ENCODE assay signal across 22 cellular contexts in the genomic region with DNA sequence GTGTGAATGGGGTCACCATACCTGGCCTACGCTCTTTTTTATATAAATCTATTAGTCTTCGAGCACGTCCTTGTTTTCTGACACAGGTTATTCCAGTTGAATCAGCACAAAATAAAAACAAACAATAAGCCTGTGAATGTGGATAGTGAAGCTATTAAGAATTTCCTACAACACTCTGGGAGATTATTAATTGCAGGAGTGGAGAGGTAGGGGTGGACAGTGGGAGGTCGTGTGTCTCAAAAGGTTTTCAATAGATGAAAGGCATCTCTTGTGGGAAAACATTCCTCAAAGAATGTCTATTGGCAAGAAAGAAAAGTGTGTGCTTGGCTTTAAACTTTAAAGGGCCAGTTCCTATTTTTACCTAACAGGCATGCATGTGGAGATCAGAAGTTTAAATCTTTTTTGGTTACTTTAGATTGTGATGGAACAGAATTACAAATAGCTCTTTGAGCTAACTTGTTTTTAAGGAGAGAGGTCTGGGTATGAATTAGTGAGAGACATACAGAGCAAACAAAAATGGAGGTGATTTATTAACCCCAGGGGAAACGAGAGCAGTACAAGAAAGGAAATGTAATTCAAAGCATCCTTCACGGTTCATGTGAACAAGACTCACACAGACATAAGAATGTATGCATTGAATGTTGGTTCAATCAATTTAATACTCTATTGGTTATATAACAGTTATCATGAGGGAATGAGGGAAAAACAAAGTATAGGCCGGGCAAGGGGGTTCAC. TPM values are rescaled to one million over a fixed set of nuclear protein-coding genes. Genes with fewer than 3 reads are reported as not detected.
DNase-seq lines count a peak whose midpoint lies in the region; ATAC-seq and TF ChIP-seq lines count a peak whose summit lies in the region.
"Had no signal": no experiment of that assay in that cellular context is flagged by ENCODE, and none has a peak within 500 bp of the region (broad histone marks: within the 10 kb centered on the region; RNA-seq: fewer than 3 reads in every experiment).

No MANE protein-coding gene starts in this region.

- H2BK5ac ChIP-seq in mesenchymal stem cell (ENCODE audit: low read depth, low read length, poor library complexity, severe bottlenecking): no peak overlapping the region

- peaks cover 11 to 27% of the 10 kb centered on the region in 2 experiments for H3K36me3 ChIP-seq in mesenchymal stem cell (ENCODE audit: control insufficient read depth in 1 of 2, insufficient read depth in 2 of 2, low read depth in 1 of 2, low read length in 2 of 2)
- no peaks in the 10 kb centered on the region for H3K36me3 ChIP-seq in uterus

- no peak overlapping the region for H2AFZ ChIP-seq in mesenchymal stem cell (ENCODE audit: low read depth, low read length)

- H3K4me2 ChIP-seq in mesenchymal stem cell (ENCODE audit: low read length, poor library complexity, severe bottlenecking): no peak overlapping the region
- H3K4me2 ChIP-seq: BLaER1 treated with 17β-estradiol and CSF1 and Interleukin-3, amounts not matched to agents 10 nM and 100 nM had no signal

- H3K18ac ChIP-seq in mesenchymal stem cell (ENCODE audit: low read depth in 1 of 2, low read length in 2 of 2): no peak overlapping the region

- H3K27me3 Mint-ChIP-seq in natural killer cell (ENCODE audit: low read depth in 2 of 2) (no peaks in the 10 kb centered on the region), WTC11 (ENCODE audit: low read depth) (no peaks in the 10 kb centered on the region)
- H3K27me3 Mint-ChIP-seq in natural killer cell treated with Interleukin-12 subunit alpha and Interleukin-12 subunit beta and Interleukin-15 and Interleukin-18, amount 100 ng/mL, for 72 hours: no peaks in the 10 kb centered on the region
- H3K27me3 Mint-ChIP-seq: activated naive CD8-positive, alpha-beta T cell treated with anti-CD3 and anti-CD28 coated beads for 36 hours; dendritic cell treated with granulocyte-macrophage colony-stimulating factor and Interleukin-4, amounts not matched to agents 40 ng/mL and 50 ng/mL, for 4 days; naive thymus-derived CD4-positive, alpha-beta T cell; progenitor cell of endocrine pancreas had no signal

- H3K4me1 Mint-ChIP-seq in natural killer cell: peaks cover 13 to 16% of the 10 kb centered on the region in 2 donors
- peaks cover 11 to 13% of the 10 kb centered on the region in 2 donors for H3K4me1 Mint-ChIP-seq in natural killer cell treated with Interleukin-12 subunit alpha and Interleukin-12 subunit beta and Interleukin-15 and Interleukin-18, amount 100 ng/mL, for 72 hours (ENCODE audit: low read depth in 2 of 2)
- H3K4me1 Mint-ChIP-seq in WTC11: peaks cover 3% of the 10 kb centered on the region; the same call in 1 of the 2 replicates

- DNase-seq in natural killer cell (no peak), WTC11 (ENCODE audit: low spot score) (no peak), mesenchymal stem cell (no peak), uterus (no peak), cardiac septum (ENCODE audit: low spot score) (no peak)
- DNase-seq in natural killer cell treated with Interleukin-12 subunit alpha and Interleukin-12 subunit beta and Interleukin-15 and Interleukin-18, amount 100 ng/mL, for 72 hours (ENCODE audit: low spot score): no peak
- no peak for DNase-seq in activated effector memory CD4-positive, alpha-beta T cell treated with Interleukin-2 at 50 U/mL for 16 hours
- DNase-seq: activated CD4-positive, alpha-beta T cell treated with anti-CD3 and anti-CD28 coated beads, Interleukin-2, amount 50 U/mL, for 48 hours; activated naive CD8-positive, alpha-beta T cell treated with anti-CD3 and anti-CD28 coated beads for 36 hours; naive thymus-derived CD4-positive, alpha-beta T cell; NCI-H1417 treated with DMSO at 0.1 percent for 48 hours; NCI-H69; SIG-M5; small intestine; stimulated activated CD4-positive, alpha-beta T cell treated with anti-CD3 and anti-CD28 coated beads, Interleukin-4, amount 100 ng/mL, for 1 hour had no signal

- no peak overlapping the region for H3K4ac ChIP-seq in mesenchymal stem cell (ENCODE audit: low read depth in 1 of 2, low read length in 2 of 2)

- no peak for TF ChIP-seq POLR2A in uterus (IDR thresholded peaks at IDR 0.05)

- H3K9me3 ChIP-seq in mesenchymal stem cell (ENCODE audit: control insufficient read depth, low read length) (no peaks in the 10 kb centered on the region), uterus (no peaks in the 10 kb centered on the region)
- H3K9me3 ChIP-seq: BLaER1 treated with 17β-estradiol and CSF1 and Interleukin-3, amounts not matched to agents 10 nM and 100 nM had no signal

- no peak overlapping the region for H4K8ac ChIP-seq in mesenchymal stem cell (ENCODE audit: low read length)

- no peak overlapping the region for H2BK120ac ChIP-seq in mesenchymal stem cell (ENCODE audit: low read depth, low read length)

- no peaks in the 10 kb centered on the region for H3K36me3 Mint-ChIP-seq in natural killer cell
- peaks cover 12% of the 10 kb centered on the region for H3K36me3 Mint-ChIP-seq in natural killer cell treated with Interleukin-12 subunit alpha and Interleukin-12 subunit beta and Interleukin-15 and Interleukin-18, amount 100 ng/mL, for 72 hours
- peaks cover 36% of the 10 kb centered on the region for H3K36me3 Mint-ChIP-seq in WTC11

- H3K27me3 ChIP-seq in mesenchymal stem cell (ENCODE audit: control insufficient read depth in 1 of 2, insufficient read depth in 1 of 2, low read length in 2 of 2): no peaks in the 10 kb centered on the region
- H3K27me3 ChIP-seq in uterus: no peaks in the 10 kb centered on the region
- H3K27me3 ChIP-seq: BLaER1 treated with 17β-estradiol and CSF1 and Interleukin-3, amounts not matched to agents 10 nM and 100 nM had no signal

- no peak overlapping the region for H3K4me3 Mint-ChIP-seq in natural killer cell
- no peak overlapping the region for H3K4me3 Mint-ChIP-seq in natural killer cell treated with Interleukin-12 subunit alpha and Interleukin-12 subunit beta and Interleukin-15 and Interleukin-18, amount 100 ng/mL, for 72 hours
- no peak overlapping the region for H3K4me3 Mint-ChIP-seq in WTC11
- H3K4me3 Mint-ChIP-seq: activated naive CD8-positive, alpha-beta T cell treated with anti-CD3 and anti-CD28 coated beads for 36 hours; dendritic cell treated with granulocyte-macrophage colony-stimulating factor and Interleukin-4, amounts not matched to agents 40 ng/mL and 50 ng/mL, for 4 days; naive thymus-derived CD4-positive, alpha-beta T cell; T-helper 1 cell treated with Interleukin-12 subunit alpha and Interleukin-12 subunit beta and Interleukin-4 antibody, amounts not matched to agents 30 μg/mL and 1 μg/mL, for 36 hours had no signal

- TF ChIP-seq CTCF in natural killer cell (IDR thresholded peaks at IDR 0.05) (no peak), WTC11 (IDR thresholded peaks at IDR 0.05) (no peak), uterus (IDR thresholded peaks at IDR 0.05) (no peak)

- H3K79me1 ChIP-seq in mesenchymal stem cell (replicated peaks; ENCODE audit: low read length, poor library complexity, severe bottlenecking): peaks cover 11% of the 10 kb centered on the region

- intact Hi-C loops in natural killer cell (cut with micrococcal nuclease) (no loop called here), uterus (cut with DNase I; ENCODE audit: low total_unique reads) (no loop called here), cardiac septum (cut with DNase I) (no loop called here)

- CTCF ChIA-PET in WTC11 (lab: Charles Lee): no interaction called here

- H3K23ac ChIP-seq in mesenchymal stem cell (ENCODE audit: low read length in 2 of 2): no peak overlapping the region

- H3K27ac Mint-ChIP-seq in natural killer cell (peak overlapping the region; percentile 5 to 24), WTC11 (peak overlapping the region; percentile 28; the same call in 1 of the 2 replicates)
- peak overlapping the region in 1 of 2 donors; percentile 6 for H3K27ac Mint-ChIP-seq in natural killer cell treated with Interleukin-12 subunit alpha and Interleukin-12 subunit beta and Interleukin-15 and Interleukin-18, amount 100 ng/mL, for 72 hours
- H3K27ac Mint-ChIP-seq: dendritic cell treated with granulocyte-macrophage colony-stimulating factor and Interleukin-4, amounts not matched to agents 40 ng/mL and 50 ng/mL, for 4 days had no signal

- no peak overlapping the region for H2BK15ac ChIP-seq in mesenchymal stem cell (ENCODE audit: low read depth, poor library complexity, severe bottlenecking)

- H3K27ac ChIP-seq in mesenchymal stem cell (ENCODE audit: low read length, poor library complexity, severe bottlenecking): no peak overlapping the region
- peak overlapping the region; percentile 19 to 72 for H3K27ac ChIP-seq in uterus
- H3K27ac ChIP-seq: BLaER1 treated with 17β-estradiol and CSF1 and Interleukin-3, amounts not matched to agents 10 nM and 100 nM had no signal

- H3K14ac ChIP-seq in mesenchymal stem cell (ENCODE audit: low read length in 2 of 2): no peak overlapping the region

- H2AK5ac ChIP-seq in mesenchymal stem cell (ENCODE audit: low read length, severe bottlenecking): no peak overlapping the region

- H3K4me1 ChIP-seq in mesenchymal stem cell (ENCODE audit: control insufficient read depth, insufficient read depth, low read depth, low read length): peaks cover 3% of the 10 kb centered on the region
- H3K4me1 ChIP-seq in uterus: no peaks in the 10 kb centered on the region

- POLR2A ChIA-PET in WTC11 (lab: Charles Lee): no interaction called here

- H3K4me3 ChIP-seq in mesenchymal stem cell (ENCODE audit: insufficient read depth in 1 of 2, low read depth in 1 of 2, low read length in 2 of 2): no peak overlapping the region
- no peak overlapping the region for H3K4me3 ChIP-seq in uterus
- H3K4me3 ChIP-seq: BLaER1 treated with 17β-estradiol and CSF1 and Interleukin-3, amounts not matched to agents 10 nM and 100 nM; lung had no signal

- peak overlapping the region; percentile 6 for H3K9ac ChIP-seq in mesenchymal stem cell (ENCODE audit: low read length)

- no peak overlapping the region for H4K91ac ChIP-seq in mesenchymal stem cell (ENCODE audit: low read length)

- 77% methylated on average over 3 of the region's 7 CpGs for WGBS in mesenchymal stem cell

- H3K9me3 Mint-ChIP-seq in natural killer cell: no peaks in the 10 kb centered on the region
- H3K9me3 Mint-ChIP-seq in natural killer cell treated with Interleukin-12 subunit alpha and Interleukin-12 subunit beta and Interleukin-15 and Interleukin-18, amount 100 ng/mL, for 72 hours: no peaks in the 10 kb centered on the region
- no peaks in the 10 kb centered on the region for H3K9me3 Mint-ChIP-seq in WTC11
- H3K9me3 Mint-ChIP-seq: activated naive CD8-positive, alpha-beta T cell treated with anti-CD3 and anti-CD28 coated beads for 36 hours; dendritic cell treated with granulocyte-macrophage colony-stimulating factor and Interleukin-4, amounts not matched to agents 40 ng/mL and 50 ng/mL, for 4 days; T-helper 1 cell treated with Interleukin-12 subunit alpha and Interleukin-12 subunit beta and Interleukin-4 antibody, amounts not matched to agents 30 μg/mL and 1 μg/mL, for 36 hours had no signal

- ATAC-seq in natural killer cell: no peak
- no peak for ATAC-seq in natural killer cell treated with Interleukin-12 subunit alpha and Interleukin-12 subunit beta and Interleukin-15 and Interleukin-18, amount 100 ng/mL, for 72 hours
- no peak for ATAC-seq in WTC11
- ATAC-seq in HG03196 (IDR thresholded peaks at IDR 0.05; ENCODE audit: unreplicated experiment): no peak
- ATAC-seq: naive thymus-derived CD4-positive, alpha-beta T cell had no signal

- H2BK12ac ChIP-seq in mesenchymal stem cell (ENCODE audit: low read length in 2 of 2): no peak overlapping the region

RNA-seq across cellular contexts. Expression of gene SMYD4, which starts 9.0 kb away (rescaled TPM):
- 10 to 100 TPM; 20.3 to 37.8 (median 24.3) TPM for total RNA-seq in natural killer cell
- 10 to 100 TPM; 28.4 to 35.7 TPM for total RNA-seq in natural killer cell treated with Interleukin-12 subunit alpha and Interleukin-12 subunit beta and Interleukin-15 and Interleukin-18, amount 100 ng/mL, for 72 hours
- total RNA-seq in WTC11 (2021): 24.1 to 28.8 TPM (median 28.2 TPM) in 3 replicates
- polyA plus RNA-seq in mesenchymal stem cell (2013, experiment 1 of 2): 5.1 TPM
- 4.8 TPM for polyA plus RNA-seq in mesenchymal stem cell (2013, experiment 2 of 2)
- 100 to 1,000 TPM in 1 of 4 donors, 10 to 100 TPM in 3; 19.1 to 101 (median 30.5) TPM for total RNA-seq in uterus
- 8.8 TPM for total RNA-seq in cardiac septum

RNA-seq across cellular contexts. Expression of gene RPA1, which starts 9.1 kb away (rescaled TPM):
- total RNA-seq in natural killer cell (100 to 1,000 TPM in 1 of 3 donors, 10 to 100 TPM in 2; 70.9 to 101 (median 98.9) TPM), WTC11 (2021) (158 to 177 TPM (median 163 TPM) in 3 replicates), uterus (100 to 1,000 TPM in 1 of 4 donors, 10 to 100 TPM in 3; 15.9 to 108 (median 41.5) TPM), cardiac septum (76.7 TPM)
- total RNA-seq in natural killer cell treated with Interleukin-12 subunit alpha and Interleukin-12 subunit beta and Interleukin-15 and Interleukin-18, amount 100 ng/mL, for 72 hours: 100 to 1,000 TPM; 144 to 169 TPM
- 21.9 TPM for polyA plus RNA-seq in mesenchymal stem cell (2013, experiment 1 of 2)
- polyA plus RNA-seq in mesenchymal stem cell (2013, experiment 2 of 2): 22.1 TPM

RNA-seq across cellular contexts. Expression of gene SERPINF1, which starts 58.8 kb away (rescaled TPM):
- total RNA-seq in natural killer cell: 1 to 10 TPM in 2 of 3 donors, not detected in 1; 1.0 to 2.1 TPM
- not detected for total RNA-seq in natural killer cell treated with Interleukin-12 subunit alpha and Interleukin-12 subunit beta and Interleukin-15 and Interleukin-18, amount 100 ng/mL, for 72 hours
- total RNA-seq in WTC11 (2021): 16.7 to 26.2 TPM (median 22.1 TPM) in 3 replicates
- 83.0 TPM for polyA plus RNA-seq in mesenchymal stem cell (2013, experiment 1 of 2)
- polyA plus RNA-seq in mesenchymal stem cell (2013, experiment 2 of 2): 81.2 TPM
- total RNA-seq in uterus: 100 to 1,000 TPM; 217 to 567 (median 435) TPM
- total RNA-seq in cardiac septum: 163 TPM
- total RNA-seq: endothelial cell of umbilical vein had no signal
- polyA plus RNA-seq: endothelial cell of umbilical vein had no signal
